Comparison of ENCODE assay signal across 1 cellular context in genomic region chr20:50561379-50562078, GRCh38.
TF ChIP-seq lines count a peak whose summit lies in the region.

No MANE protein-coding gene starts in this region.

TF ChIP-seq in HEK293, 187 proteins besides CTCF, POLR2A, EP300 and RAD21 (continued from another document and continues in another):
- TF ChIP-seq PATZ1 (tag by site-specific recombination; IDR thresholded peaks at IDR 0.05), result no peak
- no peak for TF ChIP-seq ZNF830 (tag by site-specific recombination; IDR thresholded peaks at IDR 0.05; ENCODE audit: low read depth)
- TF ChIP-seq ZNF664 (tag by site-specific recombination; IDR thresholded peaks at IDR 0.05), result peak; percentile 95
- TF ChIP-seq ZNF2 (tag by site-specific recombination; IDR thresholded peaks at IDR 0.05), result no peak
- TF ChIP-seq HOXA7 (CRISPR knock-in tag; IDR thresholded peaks at IDR 0.05; ENCODE audit: borderline replicate concordance), result no peak
- TF ChIP-seq ZNF629 (tag by site-specific recombination; IDR thresholded peaks at IDR 0.05), result peak; percentile 89
- 0 out of 2 replicates have a peak, but pooled peaks have one; percentile 21 for TF ChIP-seq KLF10 (tag by site-specific recombination; IDR thresholded peaks at IDR 0.05)
- TF ChIP-seq GLI4 (tag by site-specific recombination; IDR thresholded peaks at IDR 0.05), result no peak
- TF ChIP-seq ZNF184 (tag by site-specific recombination; IDR thresholded peaks at IDR 0.05), result 0 out of 2 replicates have a peak, but pooled peaks have one; percentile 20
- TF ChIP-seq ZNF785 (tag by site-specific recombination; IDR thresholded peaks at IDR 0.05), result no peak
- no peak for TF ChIP-seq ZNF169 (tag by site-specific recombination; IDR thresholded peaks at IDR 0.05)
- TF ChIP-seq TCF7L2 (IDR thresholded peaks at IDR 0.05; ENCODE audit: borderline replicate concordance, low read depth, low read length), result peak; percentile 70
- TF ChIP-seq ZFP3 (tag by site-specific recombination; IDR thresholded peaks at IDR 0.05; ENCODE audit: low read depth), result no peak
- TF ChIP-seq ZNF155 (tag by site-specific recombination; IDR thresholded peaks at IDR 0.05), result no peak
- no peak for TF ChIP-seq ZNF248 (tag by site-specific recombination; IDR thresholded peaks at IDR 0.05)
- no peak for TF ChIP-seq ZNF571 (tag by site-specific recombination; IDR thresholded peaks at IDR 0.05)
- TF ChIP-seq ZNF23 (tag by site-specific recombination; IDR thresholded peaks at IDR 0.05; ENCODE audit: borderline replicate concordance), result no peak
- TF ChIP-seq ZSCAN18 (tag by site-specific recombination; IDR thresholded peaks at IDR 0.05), result no peak
- TF ChIP-seq, protein P1, sequence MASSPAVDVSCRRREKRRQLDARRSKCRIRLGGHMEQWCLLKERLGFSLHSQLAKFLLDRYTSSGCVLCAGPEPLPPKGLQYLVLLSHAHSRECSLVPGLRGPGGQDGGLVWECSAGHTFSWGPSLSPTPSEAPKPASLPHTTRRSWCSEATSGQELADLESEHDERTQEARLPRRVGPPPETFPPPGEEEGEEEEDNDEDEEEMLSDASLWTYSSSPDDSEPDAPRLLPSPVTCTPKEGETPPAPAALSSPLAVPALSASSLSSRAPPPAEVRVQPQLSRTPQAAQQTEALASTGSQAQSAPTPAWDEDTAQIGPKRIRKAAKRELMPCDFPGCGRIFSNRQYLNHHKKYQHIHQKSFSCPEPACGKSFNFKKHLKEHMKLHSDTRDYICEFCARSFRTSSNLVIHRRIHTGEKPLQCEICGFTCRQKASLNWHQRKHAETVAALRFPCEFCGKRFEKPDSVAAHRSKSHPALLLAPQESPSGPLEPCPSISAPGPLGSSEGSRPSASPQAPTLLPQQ (tag by site-specific recombination; IDR thresholded peaks at IDR 0.05), result no peak
- peak; percentile 70 for TF ChIP-seq ZBTB21 (tag by site-specific recombination; IDR thresholded peaks at IDR 0.05)
- TF ChIP-seq BCL11A (tag by site-specific recombination; IDR thresholded peaks at IDR 0.05; ENCODE audit: low read depth), result no peak; the same call in 1 of the 2 replicates
- TF ChIP-seq ZNF394 (tag by site-specific recombination; IDR thresholded peaks at IDR 0.05; ENCODE audit: borderline replicate concordance), result no peak
- TF ChIP-seq ZNF610 (tag by site-specific recombination; IDR thresholded peaks at IDR 0.05; ENCODE audit: borderline replicate concordance), result no peak
- TF ChIP-seq, protein P2, sequence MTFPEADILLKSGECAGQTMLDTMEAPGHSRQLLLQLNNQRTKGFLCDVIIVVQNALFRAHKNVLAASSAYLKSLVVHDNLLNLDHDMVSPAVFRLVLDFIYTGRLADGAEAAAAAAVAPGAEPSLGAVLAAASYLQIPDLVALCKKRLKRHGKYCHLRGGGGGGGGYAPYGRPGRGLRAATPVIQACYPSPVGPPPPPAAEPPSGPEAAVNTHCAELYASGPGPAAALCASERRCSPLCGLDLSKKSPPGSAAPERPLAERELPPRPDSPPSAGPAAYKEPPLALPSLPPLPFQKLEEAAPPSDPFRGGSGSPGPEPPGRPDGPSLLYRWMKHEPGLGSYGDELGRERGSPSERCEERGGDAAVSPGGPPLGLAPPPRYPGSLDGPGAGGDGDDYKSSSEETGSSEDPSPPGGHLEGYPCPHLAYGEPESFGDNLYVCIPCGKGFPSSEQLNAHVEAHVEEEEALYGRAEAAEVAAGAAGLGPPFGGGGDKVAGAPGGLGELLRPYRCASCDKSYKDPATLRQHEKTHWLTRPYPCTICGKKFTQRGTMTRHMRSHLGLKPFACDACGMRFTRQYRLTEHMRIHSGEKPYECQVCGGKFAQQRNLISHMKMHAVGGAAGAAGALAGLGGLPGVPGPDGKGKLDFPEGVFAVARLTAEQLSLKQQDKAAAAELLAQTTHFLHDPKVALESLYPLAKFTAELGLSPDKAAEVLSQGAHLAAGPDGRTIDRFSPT (tag by site-specific recombination; IDR thresholded peaks at IDR 0.05), result peak; percentile 93
- peak; percentile 63 for TF ChIP-seq PRDM1 (tag by site-specific recombination; IDR thresholded peaks at IDR 0.05)
- TF ChIP-seq, protein P3, sequence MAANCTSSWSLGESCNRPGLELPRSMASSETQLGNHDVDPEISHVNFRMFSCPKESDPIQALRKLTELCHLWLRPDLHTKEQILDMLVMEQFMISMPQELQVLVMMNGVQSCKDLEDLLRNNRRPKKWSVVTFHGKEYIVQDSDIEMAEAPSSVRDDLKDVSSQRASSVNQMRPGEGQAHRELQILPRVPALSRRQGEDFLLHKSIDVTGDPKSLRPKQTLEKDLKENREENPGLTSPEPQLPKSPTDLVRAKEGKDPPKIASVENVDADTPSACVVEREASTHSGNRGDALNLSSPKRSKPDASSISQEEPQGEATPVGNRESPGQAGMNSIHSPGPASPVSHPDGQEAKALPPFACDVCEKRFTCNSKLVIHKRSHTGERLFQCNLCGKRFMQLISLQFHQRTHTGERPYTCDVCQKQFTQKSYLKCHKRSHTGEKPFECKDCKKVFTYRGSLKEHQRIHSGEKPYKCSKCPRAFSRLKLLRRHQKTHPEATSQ (tag by site-specific recombination; IDR thresholded peaks at IDR 0.05), result no peak
- TF ChIP-seq GFI1B (tag by site-specific recombination; IDR thresholded peaks at IDR 0.05), result 0 out of 2 replicates have a peak, but pooled peaks have one; percentile 40
- no peak for TF ChIP-seq ZBTB17 (tag by site-specific recombination; IDR thresholded peaks at IDR 0.05)
- TF ChIP-seq ZFP69B (tag by site-specific recombination; IDR thresholded peaks at IDR 0.05), result 0 out of 2 replicates have a peak, but pooled peaks have one; percentile 30
- TF ChIP-seq ZNF426 (tag by site-specific recombination; IDR thresholded peaks at IDR 0.05), result no peak
- TF ChIP-seq, protein P4, sequence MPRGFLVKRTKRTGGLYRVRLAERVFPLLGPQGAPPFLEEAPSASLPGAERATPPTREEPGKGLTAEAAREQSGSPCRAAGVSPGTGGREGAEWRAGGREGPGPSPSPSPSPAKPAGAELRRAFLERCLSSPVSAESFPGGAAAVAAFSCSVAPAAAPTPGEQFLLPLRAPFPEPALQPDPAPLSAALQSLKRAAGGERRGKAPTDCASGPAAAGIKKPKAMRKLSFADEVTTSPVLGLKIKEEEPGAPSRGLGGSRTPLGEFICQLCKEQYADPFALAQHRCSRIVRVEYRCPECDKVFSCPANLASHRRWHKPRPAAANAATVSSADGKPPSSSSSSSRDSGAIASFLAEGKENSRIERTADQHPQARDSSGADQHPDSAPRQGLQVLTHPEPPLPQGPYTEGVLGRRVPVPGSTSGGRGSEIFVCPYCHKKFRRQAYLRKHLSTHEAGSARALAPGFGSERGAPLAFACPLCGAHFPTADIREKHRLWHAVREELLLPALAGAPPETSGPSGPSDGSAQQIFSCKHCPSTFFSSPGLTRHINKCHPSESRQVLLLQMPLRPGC (tag by site-specific recombination; IDR thresholded peaks at IDR 0.05), result peak; percentile 68
- no peak for TF ChIP-seq ZNF280D (tag by site-specific recombination; IDR thresholded peaks at IDR 0.05)
- TF ChIP-seq ZNF324 (tag by site-specific recombination; IDR thresholded peaks at IDR 0.05), result no peak
- 0 out of 2 replicates have a peak, but pooled peaks have one; percentile 43 for TF ChIP-seq TSHZ1 (tag by site-specific recombination; IDR thresholded peaks at IDR 0.05; ENCODE audit: borderline replicate concordance)
- no peak for TF ChIP-seq ZNF624 (tag by site-specific recombination; IDR thresholded peaks at IDR 0.05)
- no peak for TF ChIP-seq ZNF16 (tag by site-specific recombination; IDR thresholded peaks at IDR 0.05; ENCODE audit: low read depth)
- TF ChIP-seq MYNN (tag by site-specific recombination; IDR thresholded peaks at IDR 0.05; ENCODE audit: borderline replicate concordance), result no peak
- no peak for TF ChIP-seq ZNF677 (tag by site-specific recombination; IDR thresholded peaks at IDR 0.05)
- TF ChIP-seq ZSCAN4 (tag by site-specific recombination; IDR thresholded peaks at IDR 0.05), result no peak
- TF ChIP-seq, protein P5, sequence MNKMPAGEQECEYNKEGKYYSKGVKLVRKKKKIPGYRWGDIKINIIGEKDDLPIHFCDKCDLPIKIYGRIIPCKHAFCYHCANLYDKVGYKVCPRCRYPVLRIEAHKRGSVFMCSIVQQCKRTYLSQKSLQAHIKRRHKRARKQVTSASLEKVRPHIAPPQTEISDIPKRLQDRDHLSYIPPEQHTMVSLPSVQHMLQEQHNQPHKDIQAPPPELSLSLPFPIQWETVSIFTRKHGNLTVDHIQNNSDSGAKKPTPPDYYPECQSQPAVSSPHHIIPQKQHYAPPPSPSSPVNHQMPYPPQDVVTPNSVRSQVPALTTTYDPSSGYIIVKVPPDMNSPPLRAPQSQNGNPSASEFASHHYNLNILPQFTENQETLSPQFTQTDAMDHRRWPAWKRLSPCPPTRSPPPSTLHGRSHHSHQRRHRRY (tag by site-specific recombination; IDR thresholded peaks at IDR 0.05), result no peak
- no peak for TF ChIP-seq ZNF202 (tag by site-specific recombination; IDR thresholded peaks at IDR 0.05; ENCODE audit: borderline replicate concordance)
- no peak for TF ChIP-seq SCRT2 (tag by site-specific recombination; IDR thresholded peaks at IDR 0.05)
- no peak for TF ChIP-seq ZNF791 (tag by site-specific recombination; IDR thresholded peaks at IDR 0.05)
